In the genomic region with DNA sequence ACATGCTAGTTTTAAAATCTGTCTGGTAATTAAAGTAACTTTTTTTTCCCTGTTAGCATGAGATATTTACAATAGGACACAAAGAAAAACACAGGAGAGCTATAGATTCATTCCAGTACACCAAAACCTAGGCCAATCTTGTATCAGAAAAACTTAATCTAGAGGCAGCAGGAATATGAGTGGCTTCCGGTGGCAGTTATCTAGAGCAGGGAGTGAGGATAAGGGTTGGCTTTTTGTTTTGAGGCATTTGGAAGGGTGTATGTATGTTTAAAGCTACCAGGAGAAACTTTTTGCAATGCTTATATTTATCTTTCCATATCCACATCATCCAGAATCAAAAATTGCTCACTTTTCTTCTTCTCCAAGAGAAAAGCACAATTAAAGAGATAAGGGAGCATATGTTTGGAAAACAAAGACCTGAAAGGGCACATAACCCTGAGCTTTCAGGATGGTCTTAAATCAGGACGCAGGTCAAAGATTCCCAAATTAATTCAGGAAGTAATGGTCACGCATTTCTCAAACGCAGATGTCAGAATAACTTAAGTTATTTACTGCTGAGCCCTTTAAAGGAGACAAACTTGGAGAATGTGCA, we compare ENCODE assay signal across 1 cellular context.
TF ChIP-seq lines count a peak whose summit lies in the region.

No MANE protein-coding gene starts in this region.

TF ChIP-seq in K562, 482 proteins besides CTCF, POLR2A, EP300 and RAD21 (continued from another document and continues in another):
- TF ChIP-seq, protein P1, sequence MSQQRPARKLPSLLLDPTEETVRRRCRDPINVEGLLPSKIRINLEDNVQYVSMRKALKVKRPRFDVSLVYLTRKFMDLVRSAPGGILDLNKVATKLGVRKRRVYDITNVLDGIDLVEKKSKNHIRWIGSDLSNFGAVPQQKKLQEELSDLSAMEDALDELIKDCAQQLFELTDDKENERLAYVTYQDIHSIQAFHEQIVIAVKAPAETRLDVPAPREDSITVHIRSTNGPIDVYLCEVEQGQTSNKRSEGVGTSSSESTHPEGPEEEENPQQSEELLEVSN (IDR thresholded peaks at IDR 0.05; ENCODE audit: borderline replicate concordance in 1 of 2, extremely low read depth in 1 of 2, insufficient read depth in 1 of 2, insufficient read length in 1 of 2, low read depth in 1 of 2, low read length in 1 of 2, poor library complexity in 1 of 2, severe bottlenecking in 1 of 2), result no peak
- TF ChIP-seq NR2C1 (IDR thresholded peaks at IDR 0.05) (no peak), NR2C1 (tag; IDR thresholded peaks at IDR 0.05) (no peak), SP2 (IDR thresholded peaks at IDR 0.05; ENCODE audit: extremely low read depth, low read depth, low read length, poor library complexity, severe bottlenecking) (no peak), PRPF4 (IDR thresholded peaks at IDR 0.05; ENCODE audit: insufficient read depth, low read depth, low read length, poor library complexity, severe bottlenecking) (no peak), SMARCE1 (IDR thresholded peaks at IDR 0.05) (peak; percentile 84), TAL1 (IDR thresholded peaks at IDR 0.05) (peak; percentile 89), SIRT6 (IDR thresholded peaks at IDR 0.05; ENCODE audit: low read depth, low read length) (no peak), HOXB6 (CRISPR knock-in tag; IDR thresholded peaks at IDR 0.05; ENCODE audit: borderline replicate concordance) (no peak), TGIF2 (CRISPR knock-in tag; IDR thresholded peaks at IDR 0.05) (no peak), THRAP3 (IDR thresholded peaks at IDR 0.05; ENCODE audit: borderline replicate concordance) (no peak), DEAF1 (CRISPR knock-in tag; IDR thresholded peaks at IDR 0.05) (no peak), ZC3H11A (IDR thresholded peaks at IDR 0.05; ENCODE audit: low read depth, low read length) (no peak), KLF6 (CRISPR knock-in tag; IDR thresholded peaks at IDR 0.05; ENCODE audit: borderline replicate concordance) (no peak), NFATC3 (IDR thresholded peaks at IDR 0.05) (no peak), ZNF586 (CRISPR knock-in tag; conservative IDR thresholded peaks at IDR 0.05) (no peak), TAF7 (tag; IDR thresholded peaks at IDR 0.05) (no peak), ZNF707 (CRISPR knock-in tag; conservative IDR thresholded peaks at IDR 0.05) (no peak), ZBTB1 (CRISPR knock-in tag; IDR thresholded peaks at IDR 0.05; ENCODE audit: borderline replicate concordance, low read depth) (no peak), NUFIP1 (IDR thresholded peaks at IDR 0.05; ENCODE audit: partially characterized antibody) (no peak), CBX3 (IDR thresholded peaks at IDR 0.05; ENCODE audit: borderline replicate concordance in 1 of 2, low read length in 2 of 2) (peak in 1 of 2 experiments; percentile 52; a peak in 1 of 3 replicates), TRIM25 (IDR thresholded peaks at IDR 0.05; ENCODE audit: borderline replicate concordance) (no peak), ZNF449 (CRISPR knock-in tag; IDR thresholded peaks at IDR 0.05) (no peak), ZKSCAN1 (IDR thresholded peaks at IDR 0.05; ENCODE audit: low read depth, low read length) (no peak), MEIS2 (IDR thresholded peaks at IDR 0.05; ENCODE audit: partially characterized antibody) (peak; percentile 3), ZNF175 (CRISPR knock-in tag; IDR thresholded peaks at IDR 0.05; ENCODE audit: low read depth) (peak; percentile 48; the same call in 1 of the 2 replicates), LARP7 (IDR thresholded peaks at IDR 0.05) (no peak), GTF2E2 (tag; IDR thresholded peaks at IDR 0.05) (peak; percentile 67; the same call in 1 of the 2 replicates), ZC3H4 (CRISPR knock-in tag; IDR thresholded peaks at IDR 0.05; ENCODE audit: borderline replicate concordance) (no peak), EZH2 (IDR thresholded peaks at IDR 0.05; ENCODE audit: borderline replicate concordance, low read depth, low read length) (no peak), NR2C2 (CRISPR knock-in tag; IDR thresholded peaks at IDR 0.05) (no peak), NR2C2 (tag; IDR thresholded peaks at IDR 0.05) (no peak), STAT5B (CRISPR knock-in tag; IDR thresholded peaks at IDR 0.05) (no peak), KAT8 (IDR thresholded peaks at IDR 0.05; ENCODE audit: low read depth) (no peak), ZBTB12 (CRISPR knock-in tag; IDR thresholded peaks at IDR 0.05) (no peak), CLOCK (CRISPR knock-in tag; IDR thresholded peaks at IDR 0.05; ENCODE audit: borderline replicate concordance) (no peak), ZNF583 (CRISPR knock-in tag; IDR thresholded peaks at IDR 0.05) (no peak), WHSC1 (IDR thresholded peaks at IDR 0.05; ENCODE audit: low read length) (no peak), SREBF2 (CRISPR knock-in tag; IDR thresholded peaks at IDR 0.05) (no peak), CBX1 (IDR thresholded peaks at IDR 0.05; ENCODE audit: low read depth) (no peak), TBL1XR1 (IDR thresholded peaks at IDR 0.05; ENCODE audit: low read length in 2 of 2) (peak in 1 of 2 experiments; percentile 53; a peak in 1 of 4 replicates), ESRRA (IDR thresholded peaks at IDR 0.05; ENCODE audit: borderline replicate concordance, low read depth) (no peak), ZNF311 (CRISPR knock-in tag; IDR thresholded peaks at IDR 0.05) (no peak), BMI1 (IDR thresholded peaks at IDR 0.05; ENCODE audit: low read length) (no peak), KLF10 (CRISPR knock-in tag; IDR thresholded peaks at IDR 0.05) (no peak), MAFF (IDR thresholded peaks at IDR 0.05; ENCODE audit: low read length) (no peak), ZFP36 (IDR thresholded peaks at IDR 0.05; ENCODE audit: low read depth, low read length, partially characterized antibody) (no peak)
- TF ChIP-seq, protein P2, sequence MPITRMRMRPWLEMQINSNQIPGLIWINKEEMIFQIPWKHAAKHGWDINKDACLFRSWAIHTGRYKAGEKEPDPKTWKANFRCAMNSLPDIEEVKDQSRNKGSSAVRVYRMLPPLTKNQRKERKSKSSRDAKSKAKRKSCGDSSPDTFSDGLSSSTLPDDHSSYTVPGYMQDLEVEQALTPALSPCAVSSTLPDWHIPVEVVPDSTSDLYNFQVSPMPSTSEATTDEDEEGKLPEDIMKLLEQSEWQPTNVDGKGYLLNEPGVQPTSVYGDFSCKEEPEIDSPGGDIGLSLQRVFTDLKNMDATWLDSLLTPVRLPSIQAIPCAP (CRISPR knock-in tag; IDR thresholded peaks at IDR 0.05; ENCODE audit: borderline replicate concordance), result no peak
- TF ChIP-seq, protein P3, sequence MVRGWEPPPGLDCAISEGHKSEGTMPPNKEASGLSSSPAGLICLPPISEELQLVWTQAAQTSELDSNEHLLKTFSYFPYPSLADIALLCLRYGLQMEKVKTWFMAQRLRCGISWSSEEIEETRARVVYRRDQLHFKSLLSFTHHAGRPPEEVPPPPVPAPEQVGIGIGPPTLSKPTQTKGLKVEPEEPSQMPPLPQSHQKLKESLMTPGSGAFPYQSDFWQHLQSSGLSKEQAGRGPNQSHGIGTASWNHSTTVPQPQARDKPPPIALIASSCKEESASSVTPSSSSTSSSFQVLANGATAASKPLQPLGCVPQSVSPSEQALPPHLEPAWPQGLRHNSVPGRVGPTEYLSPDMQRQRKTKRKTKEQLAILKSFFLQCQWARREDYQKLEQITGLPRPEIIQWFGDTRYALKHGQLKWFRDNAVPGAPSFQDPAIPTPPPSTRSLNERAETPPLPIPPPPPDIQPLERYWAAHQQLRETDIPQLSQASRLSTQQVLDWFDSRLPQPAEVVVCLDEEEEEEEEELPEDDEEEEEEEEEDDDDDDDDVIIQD (CRISPR knock-in tag; IDR thresholded peaks at IDR 0.05), result no peak
- TF ChIP-seq, protein P4, sequence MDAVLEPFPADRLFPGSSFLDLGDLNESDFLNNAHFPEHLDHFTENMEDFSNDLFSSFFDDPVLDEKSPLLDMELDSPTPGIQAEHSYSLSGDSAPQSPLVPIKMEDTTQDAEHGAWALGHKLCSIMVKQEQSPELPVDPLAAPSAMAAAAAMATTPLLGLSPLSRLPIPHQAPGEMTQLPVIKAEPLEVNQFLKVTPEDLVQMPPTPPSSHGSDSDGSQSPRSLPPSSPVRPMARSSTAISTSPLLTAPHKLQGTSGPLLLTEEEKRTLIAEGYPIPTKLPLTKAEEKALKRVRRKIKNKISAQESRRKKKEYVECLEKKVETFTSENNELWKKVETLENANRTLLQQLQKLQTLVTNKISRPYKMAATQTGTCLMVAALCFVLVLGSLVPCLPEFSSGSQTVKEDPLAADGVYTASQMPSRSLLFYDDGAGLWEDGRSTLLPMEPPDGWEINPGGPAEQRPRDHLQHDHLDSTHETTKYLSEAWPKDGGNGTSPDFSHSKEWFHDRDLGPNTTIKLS (IDR thresholded peaks at IDR 0.05; ENCODE audit: borderline replicate concordance, low read depth), result peak; percentile 33; the same call in 1 of the 2 replicates
